Comparison of ENCODE assay signal across 25 cellular contexts in genomic region chr15:86558252-86558651, GRCh38.
"Had no signal": no experiment of that assay in that cellular context is flagged by ENCODE, and none has a peak within 500 bp of the region (broad histone marks: within the 10 kb centered on the region; RNA-seq: fewer than 3 reads in every experiment).

No MANE protein-coding gene starts in this region.

- H3K9me3 ChIP-seq: lower lobe of right lung, mucosa of descending colon, psoas muscle, sigmoid colon, testis, tibial artery had no signal

- H3K36me3 ChIP-seq: lower lobe of right lung, sigmoid colon, tibial artery had no signal

- ATAC-seq: left colon; left ventricle myocardium superior; lower lobe of right lung; mucosa of descending colon; natural killer cell treated with Interleukin-12 subunit alpha and Interleukin-12 subunit beta and Interleukin-15 and Interleukin-18, amount 100 ng/mL, for 72 hours; psoas muscle; right cardiac atrium; stimulated activated effector memory CD8-positive, alpha-beta T cell treated with anti-CD3 and anti-CD28 coated beads, Interleukin-12 subunit alpha, Interleukin-12 subunit beta, amount 100 ng/mL, for 72 hours had no signal

- H3K4me1 ChIP-seq: lower lobe of right lung, sigmoid colon, testis, tibial artery had no signal

- H3K27me3 ChIP-seq: sigmoid colon, testis, tibial artery had no signal

- DNase-seq: dermis blood vessel endothelial cell; effector memory CD4-positive, alpha-beta T cell; hypothalamus; immature natural killer cell; islet precursor cell; kidney glomerular epithelial cell; left colon; left ventricle myocardium superior; lower lobe of right lung; mucosa of descending colon; naive B cell; nucleus accumbens; posterior cingulate gyrus; psoas muscle; right cardiac atrium; sigmoid colon; stimulated activated CD4-positive, alpha-beta T cell treated with anti-CD3 and anti-CD28 coated beads, Interleukin-2, amount 100 ng/mL, for 24 hours; stimulated activated CD4-positive, alpha-beta T cell treated with anti-CD3 and anti-CD28 coated beads, Interleukin-4, amount 100 ng/mL, for 24 hours; stimulated activated naive CD4-positive, alpha-beta T cell treated with Interleukin-2 at 50 U/mL for 16 hours; substantia nigra; testis; tibial artery had no signal

- H3K27ac ChIP-seq: coronary artery, lower lobe of right lung, psoas muscle, sigmoid colon, testis, tibial artery had no signal

- H3K4me3 ChIP-seq: coronary artery, lower lobe of right lung, mucosa of descending colon, psoas muscle, sigmoid colon, testis, tibial artery had no signal
